8 cellular contexts compared by ENCODE assay signal in the genomic region with DNA sequence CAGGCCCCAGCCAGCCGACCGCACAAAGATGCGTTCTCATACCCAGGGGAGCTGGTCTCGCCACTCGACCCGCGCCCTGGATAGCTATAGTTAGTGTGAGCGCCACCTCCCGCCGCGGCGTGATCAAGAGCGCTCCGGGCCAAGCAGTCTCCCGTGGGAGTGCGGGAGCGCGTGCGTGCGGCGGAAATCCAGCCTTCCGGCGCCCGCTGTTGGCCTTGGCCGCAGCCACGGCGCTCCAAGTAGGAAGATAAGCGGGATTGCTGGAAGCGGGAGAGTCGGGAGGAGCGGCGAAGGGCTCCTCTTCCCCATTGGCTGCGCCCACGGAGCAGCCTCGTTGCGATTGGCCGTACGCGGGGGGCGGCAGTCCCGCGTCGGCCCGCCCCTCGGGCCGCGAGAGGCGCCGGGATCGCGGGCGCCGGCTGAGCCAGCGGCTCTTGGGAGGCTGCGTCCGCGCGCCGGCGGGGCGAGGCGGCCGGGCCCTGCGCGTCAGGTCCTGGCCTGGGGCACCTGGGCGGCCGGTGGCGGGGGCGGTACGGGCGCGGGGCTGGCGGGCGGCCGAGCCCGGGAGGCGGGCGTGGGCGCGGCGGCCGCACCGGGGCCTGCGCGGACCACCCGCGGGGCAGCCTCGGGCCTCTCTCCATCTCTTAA. TPM values are rescaled to one million over a fixed set of nuclear protein-coding genes. Genes with fewer than 3 reads are reported as not detected.
A peak's percentile ranks its signal among the peaks of the same experiment; 100 is the strongest.
DNase-seq lines count a peak whose midpoint lies in the region; ATAC-seq, FAIRE-seq and TF ChIP-seq lines count a peak whose summit lies in the region.
"Not testable (repeated sequence)": the region's sequence is repeated elsewhere in the genome, so short reads cannot be mapped to it uniquely, and the experiment has no call there.

No MANE protein-coding gene starts in this region.

- H3K36me3 ChIP-seq in ES-I3 (ENCODE audit: insufficient read depth, low read length); K562 (ENCODE audit: control insufficient read depth, insufficient read depth, low read length); smooth muscle cell (ENCODE audit: low read depth); transverse colon: not testable (repeated sequence)

- intact Hi-C loops in K562 (cut with micrococcal nuclease); transverse colon (cut with DNase I; ENCODE audit: low total_unique reads): not testable (repeated sequence)

- H3K4me3 ChIP-seq in K562 (peak overlapping the region; percentile 34), smooth muscle cell (peak overlapping the region; percentile 48), transverse colon (peak overlapping the region in 3 of 4 donors; percentile 29 to 57 (median 30))

- not testable (repeated sequence) for H3K9me1 ChIP-seq in K562 (ENCODE audit: control insufficient read depth, insufficient read depth, low read length)

- BruUV-seq in K562 (replicated peaks; lab: Mats Ljungman, UMichigan), result not testable (repeated sequence)

- not testable (repeated sequence) for H3K4me2 ChIP-seq in K562 (ENCODE audit: insufficient read depth, low read length)
- H3K4me2 ChIP-seq in smooth muscle cell, result peak overlapping the region; percentile 51

- POLR2A ChIA-PET in K562 (lab: Yijun Ruan, JAX), result not testable (repeated sequence)

- not testable (repeated sequence) for TF ChIP-seq RAD21 in K562 (CRISPR knock-in tag; conservative IDR thresholded peaks at IDR 0.05 in 1 of 2, IDR thresholded peaks at IDR 0.05 in 1 of 2)

- not testable (repeated sequence) for TF ChIP-seq CTCF in K562 (IDR thresholded peaks at IDR 0.05 in 2 of 3, conservative IDR thresholded peaks at IDR 0.05 in 1 of 3; ENCODE audit: insufficient read depth in 2 of 3, low read depth in 1 of 3, low read length in 3 of 3); smooth muscle cell (IDR thresholded peaks at IDR 0.05; ENCODE audit: borderline replicate concordance, insufficient read depth, poor library complexity, severe bottlenecking); transverse colon (IDR thresholded peaks at IDR 0.05)

- ATAC-seq in K562, result not testable (repeated sequence)

- not testable (repeated sequence) for H3K27me3 ChIP-seq in K562 (ENCODE audit: control insufficient read depth in 2 of 2, insufficient read depth in 2 of 2, low read length in 2 of 2); smooth muscle cell (ENCODE audit: low read depth); transverse colon

- CTCF ChIA-PET in K562 (lab: Yijun Ruan, JAX; ENCODE audit: low intra/inter-chr PET ratio), result not testable (repeated sequence)

- WGBS in K562 (ENCODE audit: insufficient coverage, low coverage, missing lambda C conversion rate), result 0% methylated on average over 7 of the region's 88 CpGs
- under 1% methylated on average over 28 of the region's 88 CpGs for WGBS in smooth muscle cell (ENCODE audit: low lambda C conversion rate)
- no CpG with 5 or more reads among the region's 88 CpGs for WGBS in transverse colon (ENCODE audit: low coverage in 1 of 2), 2 donors

- not testable (repeated sequence) for H3K27ac ChIP-seq in K562 (ENCODE audit: extremely low read depth, low read depth, low read length); smooth muscle cell (ENCODE audit: low read depth)
- H3K27ac ChIP-seq in transverse colon, result peak overlapping the region; percentile 65 to 87 (median 72)

- peak overlapping the region; percentile 20; the same call in 1 of the 2 replicates for H3K9ac ChIP-seq in ES-I3 (ENCODE audit: low read depth, low read length)
- H3K9ac ChIP-seq in K562 (ENCODE audit: insufficient read depth in 1 of 2, low read depth in 2 of 2, low read length in 2 of 2), result peak overlapping the region in 1 of 2 experiments; percentile 58; a peak in 1 of 4 replicates
- H3K9ac ChIP-seq in smooth muscle cell (ENCODE audit: low read depth), result not testable (repeated sequence)

- DNase-seq in NCI-H226 (peak; percentile 15), K562 (ENCODE audit: extremely low read depth in 1 of 4, low spot score in 3 of 4) (peak in 1 of 4 experiments; percentile 71), globus pallidus (ENCODE audit: low spot score) (peak; percentile 71), middle frontal gyrus (ENCODE audit: extremely low spot score, low spot score) (peak; percentile 37), transverse colon (peak; percentile 77)
- peak; percentile 27 to 28 for DNase-seq in activated CD4-positive, alpha-beta T cell treated with anti-CD3 and anti-CD28 coated beads, Interleukin-2, amount 50 U/mL, for 48 hours
- DNase-seq in smooth muscle cell (lab: John Stamatoyannopoulos, UW; ENCODE audit: unreplicated experiment), result not testable (repeated sequence)

- not testable (repeated sequence) for FAIRE-seq in K562 (lab: Jason Lieb, UNC)

- H3K4me1 ChIP-seq in ES-I3 (ENCODE audit: insufficient read depth, low read length); K562 (replicated peaks in 1 of 2; ENCODE audit: control insufficient read depth in 2 of 2, insufficient read depth in 2 of 2, low read length in 2 of 2); smooth muscle cell (ENCODE audit: low read depth); transverse colon: not testable (repeated sequence)

- H3K79me2 ChIP-seq in K562 (ENCODE audit: control insufficient read depth, insufficient read depth, low read length); smooth muscle cell (ENCODE audit: low read depth): not testable (repeated sequence)

- H3K9me3 ChIP-seq in ES-I3 (ENCODE audit: control insufficient read depth, insufficient read depth, low read length); K562 (replicated peaks; ENCODE audit: control insufficient read depth, insufficient read depth, low read depth, low read length); smooth muscle cell (replicated peaks; ENCODE audit: low read depth); transverse colon: not testable (repeated sequence)

- not testable (repeated sequence) for TF ChIP-seq POLR2A in K562 (conservative IDR thresholded peaks at IDR 0.05); transverse colon (IDR thresholded peaks at IDR 0.05)

- H2AFZ ChIP-seq in K562 (ENCODE audit: low read depth, low read length); smooth muscle cell (ENCODE audit: low read depth): not testable (repeated sequence)

- TF ChIP-seq EP300 in K562 (IDR thresholded peaks at IDR 0.05; ENCODE audit: low read length); transverse colon (IDR thresholded peaks at IDR 0.05; ENCODE audit: low read depth): not testable (repeated sequence)

- in situ Hi-C loops in K562 (cut with MboI); transverse colon (cut with MboI; ENCODE audit: low pct_ligation_motif_present in 1 of 4, low pct_unique_long_range_greater_than_20kb in 1 of 4, low sequenced_read_pairs in 3 of 4): not testable (repeated sequence)

- H4K20me1 ChIP-seq in K562 (replicated peaks; ENCODE audit: control insufficient read depth, insufficient read depth, low read length); smooth muscle cell (ENCODE audit: low read depth): not testable (repeated sequence)

- not testable (repeated sequence) for H3F3A ChIP-seq in smooth muscle cell (ENCODE audit: low read depth)

TF ChIP-seq in K562, 482 proteins besides CTCF, POLR2A, EP300 and RAD21 (continues in another document):
- TF ChIP-seq RBFOX2 (IDR thresholded peaks at IDR 0.05; ENCODE audit: low read depth, low read length) (peak; percentile 61; the same call in 1 of the 2 replicates), POLR2G (IDR thresholded peaks at IDR 0.05; ENCODE audit: low read depth, low read length) (peak; percentile 68), MYC (IDR thresholded peaks at IDR 0.05; ENCODE audit: low read depth, low read length) (peak; percentile 22; the same call in 1 of the 2 replicates), NFYB (IDR thresholded peaks at IDR 0.05; ENCODE audit: extremely low read depth, insufficient read length) (peak; percentile 38), GABPA (tag; conservative IDR thresholded peaks at IDR 0.05; ENCODE audit: low read depth) (0 out of 2 replicates have a peak, but pooled peaks have one; percentile 29)
- TF ChIP-seq, protein P1, sequence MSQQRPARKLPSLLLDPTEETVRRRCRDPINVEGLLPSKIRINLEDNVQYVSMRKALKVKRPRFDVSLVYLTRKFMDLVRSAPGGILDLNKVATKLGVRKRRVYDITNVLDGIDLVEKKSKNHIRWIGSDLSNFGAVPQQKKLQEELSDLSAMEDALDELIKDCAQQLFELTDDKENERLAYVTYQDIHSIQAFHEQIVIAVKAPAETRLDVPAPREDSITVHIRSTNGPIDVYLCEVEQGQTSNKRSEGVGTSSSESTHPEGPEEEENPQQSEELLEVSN (IDR thresholded peaks at IDR 0.05; ENCODE audit: borderline replicate concordance in 1 of 2, extremely low read depth in 1 of 2, insufficient read depth in 1 of 2, insufficient read length in 1 of 2, low read depth in 1 of 2, low read length in 1 of 2, poor library complexity in 1 of 2, severe bottlenecking in 1 of 2), result peak in 1 of 2 experiments; percentile 80
- not testable (repeated sequence) for TF ChIP-seq MYC (CRISPR knock-in tag; IDR thresholded peaks at IDR 0.05; ENCODE audit: borderline replicate concordance, low read depth)

RNA-seq across cellular contexts. Expression of a gene that starts 35.9 kb away (rescaled TPM):
- total RNA-seq in K562 (2011; cell fraction: chromatin; rRNA removed; ENCODE audit: low replicate concordance), result not detected in 2 replicates
- total RNA-seq in K562 (2011; cell fraction: nucleolus; rRNA removed), result not detected in 2 replicates
- total RNA-seq in K562 (2011; cell fraction: nucleoplasm; rRNA removed), result not detected in 2 replicates
- not detected in 2 replicates for total RNA-seq in K562 (2014; rRNA removed)
- total RNA-seq in K562 (2014; rRNA removed; fragmentation: Illumina TruSeq; extraction: Trizol), result not detected in 2 replicates
- not detected in 2 replicates for total RNA-seq in K562 (2015; rRNA removed; fragmentation: Illumina TruSeq; extraction: Trizol)
- total RNA-seq in K562 (2021), result not detected in 2 replicates
- polyA plus RNA-seq in K562 (2011; rRNA removed), result not detected in 2 replicates
- not detected in 2 replicates for polyA plus RNA-seq in K562 (2011; cell fraction: cytosol; rRNA removed)
- not detected in 2 replicates for polyA plus RNA-seq in K562 (2011; cell fraction: nucleus; rRNA removed)
- polyA plus RNA-seq in K562 (2012), result 0.03 TPM in 1 of 2 replicates, not detected in the other
- polyA plus RNA-seq in K562 (2014; fragmentation: Illumina TruSeq; extraction: Trizol), result not detected in 2 replicates
- polyA plus RNA-seq in K562 (2014; fragmentation: Nextera tagmentation; extraction: Ambion mirVana), result not detected
- polyA plus RNA-seq in K562 (2014; rRNA removed), result not detected in 2 replicates
- polyA minus RNA-seq in K562 (2011; rRNA and poly(A)+ RNA removed), result not detected in 2 replicates
- polyA minus RNA-seq in K562 (2011; cell fraction: cytosol; rRNA and poly(A)+ RNA removed), result not detected in 2 replicates
- not detected in 2 replicates for polyA minus RNA-seq in K562 (2011; cell fraction: nucleus; rRNA and poly(A)+ RNA removed)
- not detected in 2 replicates for total RNA-seq in smooth muscle cell
- polyA plus RNA-seq in smooth muscle cell, result not detected in 2 replicates
- total RNA-seq in transverse colon, result not detected
